Comparison of ENCODE assay signal across 32 cellular contexts in the genomic region with DNA sequence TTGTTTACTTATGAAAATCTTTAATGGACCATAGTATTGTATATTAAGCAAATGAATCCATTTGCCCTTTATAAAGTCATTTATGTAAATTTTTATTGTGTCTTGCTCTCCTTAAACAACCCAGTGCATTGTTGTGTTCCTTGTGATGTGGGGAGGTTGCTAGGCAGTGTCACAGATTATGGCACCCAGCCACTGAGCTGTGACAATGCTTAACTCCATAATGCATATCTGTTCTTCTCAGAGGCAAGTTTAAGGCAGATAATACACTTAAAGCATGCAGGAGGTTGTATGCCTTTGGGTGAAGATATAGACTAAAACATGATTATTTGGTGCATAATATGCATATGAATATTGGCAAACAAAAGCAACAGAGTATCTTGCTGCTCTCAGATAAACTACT.
A peak's percentile ranks its signal among the peaks of the same experiment; 100 is the strongest.
DNase-seq lines count a peak whose midpoint lies in the region; ATAC-seq and TF ChIP-seq lines count a peak whose summit lies in the region.
"Had no signal": no experiment of that assay in that cellular context is flagged by ENCODE, and none has a peak within 500 bp of the region (broad histone marks: within the 10 kb centered on the region; RNA-seq: fewer than 3 reads in every experiment).

No MANE protein-coding gene starts in this region.

- H3K4me2 ChIP-seq in neural progenitor cell, result no peak overlapping the region
- H3K4me2 ChIP-seq: BLaER1 treated with 17β-estradiol and CSF1 and Interleukin-3, amounts not matched to agents 10 nM and 100 nM had no signal

- CTCF ChIA-PET in GM10248 (lab: Yijun Ruan, JAX), result no interaction called here
- CTCF ChIA-PET in HEK293T (lab: Yijun Ruan, JAX), result interaction anchor here (1.1 kb wide), 1 partner anchor 222 kb away, joined by 3 read pairs; no protein-coding TSS in a partner anchor

- H3F3A ChIP-seq in neural progenitor cell (ENCODE audit: low read depth), result no peaks in the 10 kb centered on the region

- H3K4me1 ChIP-seq in endodermal cell (ENCODE audit: control insufficient read depth, insufficient read depth, low read length), result peaks cover 3% of the 10 kb centered on the region
- H3K4me1 ChIP-seq in neural progenitor cell, result no peaks in the 10 kb centered on the region
- H3K4me1 ChIP-seq: ascending aorta; BLaER1 treated with 17β-estradiol and CSF1 and Interleukin-3, amounts not matched to agents 10 nM and 100 nM; Caco-2; gastroesophageal sphincter; Peyer's patch; right atrium auricular region; SJCRH30; testis had no signal

- no peaks in the 10 kb centered on the region for H3K4me1 Mint-ChIP-seq in endodermal cell
- peaks cover 14% of the 10 kb centered on the region for H3K4me1 Mint-ChIP-seq in neural progenitor cell
- H3K4me1 Mint-ChIP-seq: mesothelial cell of epicardium; natural killer cell; stimulated activated naive B cell treated with anti-CD40 and anti-IgM and Interleukin-4, amounts not matched to agents 10 μg/mL and 1 μg/mL and 100 μg/mL, for 72 hours had no signal

- no peak overlapping the region for H3K4me3 Mint-ChIP-seq in endodermal cell
- no peak overlapping the region for H3K4me3 Mint-ChIP-seq in neural progenitor cell
- H3K4me3 Mint-ChIP-seq: activated CD8-positive, alpha-beta T cell treated with anti-CD3 and anti-CD28 coated beads, Interleukin-2, amount 10 ng/mL, durations not matched to agents 7 days and 5 days; activated naive CD8-positive, alpha-beta T cell; HFFc6; mesothelial cell of epicardium; natural killer cell; stimulated activated naive B cell treated with anti-CD40 and anti-IgM and Interleukin-4, amounts not matched to agents 10 μg/mL and 1 μg/mL and 100 μg/mL, for 72 hours had no signal

- H3K36me3 Mint-ChIP-seq in endodermal cell (ENCODE audit: low read depth) (no peaks in the 10 kb centered on the region), neural progenitor cell (no peaks in the 10 kb centered on the region)
- H3K36me3 Mint-ChIP-seq: activated naive CD8-positive, alpha-beta T cell; mesothelial cell of epicardium; natural killer cell had no signal

- no peaks in the 10 kb centered on the region for H4K20me1 ChIP-seq in neural progenitor cell (ENCODE audit: low read depth)
- H4K20me1 ChIP-seq: BLaER1 treated with 17β-estradiol and CSF1 and Interleukin-3, amounts not matched to agents 10 nM and 100 nM had no signal

- peak overlapping the region; percentile 59 for H3K27ac ChIP-seq in endodermal cell (ENCODE audit: low read depth, low read length)
- no peak overlapping the region for H3K27ac ChIP-seq in neural progenitor cell
- H3K27ac ChIP-seq: ascending aorta; BLaER1 treated with 17β-estradiol and CSF1 and Interleukin-3, amounts not matched to agents 10 nM and 100 nM; cardiac muscle cell; gastroesophageal sphincter; GM23248; HL-60; Peyer's patch; right atrium auricular region; SJCRH30; testis had no signal

- H3K27me3 Mint-ChIP-seq in endodermal cell (ENCODE audit: insufficient read depth) (no peaks in the 10 kb centered on the region), neural progenitor cell (ENCODE audit: insufficient read depth, low read depth) (peaks cover 2% of the 10 kb centered on the region)
- H3K27me3 Mint-ChIP-seq: activated naive CD8-positive, alpha-beta T cell; stimulated activated naive B cell treated with anti-CD40 and anti-IgM and Interleukin-4, amounts not matched to agents 10 μg/mL and 1 μg/mL and 100 μg/mL, for 72 hours had no signal

- ATAC-seq in GM19351 (IDR thresholded peaks at IDR 0.05; ENCODE audit: unreplicated experiment), result peak; percentile 50
- ATAC-seq: activated CD8-positive, alpha-beta T cell treated with anti-CD3 and anti-CD28 coated beads, Interleukin-2, amount 10 ng/mL, durations not matched to agents 7 days and 5 days; gastroesophageal sphincter; HepG2; left ventricle myocardium superior; natural killer cell; stimulated activated naive B cell treated with anti-CD40 and anti-IgM and Interleukin-4, amounts not matched to agents 10 μg/mL and 1 μg/mL and 100 μg/mL, for 72 hours had no signal

- DNase-seq in NCI-H69 (lab: John Stamatoyannopoulos, UW) (peak; percentile 72), endodermal cell (no peak), neural progenitor cell (ENCODE audit: low spot score) (no peak), NCI-H2081 treated with DMSO at 0.1 percent for 48 hours (lab: John Stamatoyannopoulos, UW) (no peak), GM10248 (ENCODE audit: extremely low spot score) (no peak), HPDE6-E6E7 (ENCODE audit: extremely low spot score) (no peak), HEK293T (ENCODE audit: extremely low spot score) (no peak)
- DNase-seq: activated CD8-positive, alpha-beta T cell treated with anti-CD3 and anti-CD28 coated beads, Interleukin-2, amount 10 ng/mL, durations not matched to agents 7 days and 5 days; Caco-2; cortex of kidney; GM23248; HFFc6; left ventricle myocardium superior; MV-4-11; natural killer cell; NCI-H146; NCI-H2171; NCI-H510A; Peyer's patch; SJCRH30; stimulated activated naive B cell treated with anti-CD40 and anti-IgM and Interleukin-4, amounts not matched to agents 10 μg/mL and 1 μg/mL and 100 μg/mL, for 72 hours; testis had no signal

- H3K4me3 ChIP-seq in endodermal cell (ENCODE audit: low read length) (no peak overlapping the region), neural progenitor cell (no peak overlapping the region)
- H3K4me3 ChIP-seq: ascending aorta; BLaER1 treated with 17β-estradiol and CSF1 and Interleukin-3, amounts not matched to agents 10 nM and 100 nM; cardiac muscle cell; gastroesophageal sphincter; GM23248; Peyer's patch; right atrium auricular region; SJCRH30; testis had no signal

- no peak for TF ChIP-seq CTCF in endodermal cell (conservative IDR thresholded peaks at IDR 0.05)
- no peak for TF ChIP-seq CTCF in neural progenitor cell (IDR thresholded peaks at IDR 0.05)
- no peak for TF ChIP-seq CTCF in GM10248 (IDR thresholded peaks at IDR 0.05; ENCODE audit: control extremely low read depth, extremely low read depth, low read depth, missing control alignments)

- H3K79me2 ChIP-seq in neural progenitor cell (ENCODE audit: low read depth), result no peaks in the 10 kb centered on the region

- H3K9me3 Mint-ChIP-seq in endodermal cell, result no peaks in the 10 kb centered on the region
- no peaks in the 10 kb centered on the region for H3K9me3 Mint-ChIP-seq in neural progenitor cell
- H3K9me3 Mint-ChIP-seq: HFFc6, mesothelial cell of epicardium, natural killer cell had no signal

- H3K9ac ChIP-seq in endodermal cell (ENCODE audit: extremely low read depth, low read length, poor library complexity, severe bottlenecking) (no peak overlapping the region), neural progenitor cell (no peak overlapping the region)
- H3K9ac ChIP-seq: BLaER1 treated with 17β-estradiol and CSF1 and Interleukin-3, amounts not matched to agents 10 nM and 100 nM; GM23248 had no signal

- H3K27me3 ChIP-seq in endodermal cell (ENCODE audit: control insufficient read depth, insufficient read depth, low read length, poor library complexity, severe bottlenecking) (no peaks in the 10 kb centered on the region), neural progenitor cell (no peaks in the 10 kb centered on the region)
- H3K27me3 ChIP-seq: ascending aorta; BLaER1 treated with 17β-estradiol and CSF1 and Interleukin-3, amounts not matched to agents 10 nM and 100 nM; cardiac muscle cell; gastroesophageal sphincter; Peyer's patch; right atrium auricular region; SJCRH30; testis had no signal

- H2AFZ ChIP-seq in neural progenitor cell (replicated peaks), result peak overlapping the region; percentile 26
- H2AFZ ChIP-seq: GM23248 had no signal

- no peaks in the 10 kb centered on the region for H3K9me3 ChIP-seq in endodermal cell (ENCODE audit: control insufficient read depth, low read length)
- H3K9me3 ChIP-seq in neural progenitor cell (ENCODE audit: low read depth), result no peaks in the 10 kb centered on the region
- H3K9me3 ChIP-seq: ascending aorta; BLaER1 treated with 17β-estradiol and CSF1 and Interleukin-3, amounts not matched to agents 10 nM and 100 nM; Caco-2; gastroesophageal sphincter; Peyer's patch; right atrium auricular region; SJCRH30; testis had no signal

- H3K36me3 ChIP-seq in endodermal cell (ENCODE audit: control insufficient read depth, insufficient read depth, low read length) (no peaks in the 10 kb centered on the region), neural progenitor cell (no peaks in the 10 kb centered on the region)
- H3K36me3 ChIP-seq: ascending aorta; BLaER1 treated with 17β-estradiol and CSF1 and Interleukin-3, amounts not matched to agents 10 nM and 100 nM; cardiac muscle cell; gastroesophageal sphincter; Peyer's patch; right atrium auricular region; SJCRH30 had no signal

- no peak overlapping the region for H3K27ac Mint-ChIP-seq in endodermal cell
- peak overlapping the region; percentile 55 for H3K27ac Mint-ChIP-seq in neural progenitor cell
- H3K27ac Mint-ChIP-seq: activated CD8-positive, alpha-beta T cell treated with anti-CD3 and anti-CD28 coated beads, Interleukin-2, amount 10 ng/mL, durations not matched to agents 7 days and 5 days; activated naive CD8-positive, alpha-beta T cell; HFFc6; mesothelial cell of epicardium; natural killer cell; stimulated activated naive B cell treated with anti-CD40 and anti-IgM and Interleukin-4, amounts not matched to agents 10 μg/mL and 1 μg/mL and 100 μg/mL, for 72 hours had no signal

- POLR2A ChIA-PET in GM10248 (lab: Yijun Ruan, JAX) (no interaction called here), HEK293T (lab: Yijun Ruan, JAX) (no interaction called here)

TF ChIP-seq in HEK293T, 16 proteins besides CTCF, POLR2A, EP300 and RAD21:
- TF ChIP-seq FOXM1 (IDR thresholded peaks at IDR 0.05; ENCODE audit: borderline replicate concordance), result no peak
- TF ChIP-seq CTBP1 (IDR thresholded peaks at IDR 0.05; ENCODE audit: borderline replicate concordance), result no peak
- no peak for TF ChIP-seq HDGF (IDR thresholded peaks at IDR 0.05; ENCODE audit: borderline replicate concordance)
- TF ChIP-seq FOXK2 (IDR thresholded peaks at IDR 0.05), result no peak
- TF ChIP-seq TARDBP (IDR thresholded peaks at IDR 0.05), result no peak
- no peak for TF ChIP-seq L3MBTL2 (conservative IDR thresholded peaks at IDR 0.05)
- no peak for TF ChIP-seq ARNT (IDR thresholded peaks at IDR 0.05)
TF ChIP-seq in HEK293T: peak in this region for 0.
